ENCODE assay signal across 22 cellular contexts in the genomic region with DNA sequence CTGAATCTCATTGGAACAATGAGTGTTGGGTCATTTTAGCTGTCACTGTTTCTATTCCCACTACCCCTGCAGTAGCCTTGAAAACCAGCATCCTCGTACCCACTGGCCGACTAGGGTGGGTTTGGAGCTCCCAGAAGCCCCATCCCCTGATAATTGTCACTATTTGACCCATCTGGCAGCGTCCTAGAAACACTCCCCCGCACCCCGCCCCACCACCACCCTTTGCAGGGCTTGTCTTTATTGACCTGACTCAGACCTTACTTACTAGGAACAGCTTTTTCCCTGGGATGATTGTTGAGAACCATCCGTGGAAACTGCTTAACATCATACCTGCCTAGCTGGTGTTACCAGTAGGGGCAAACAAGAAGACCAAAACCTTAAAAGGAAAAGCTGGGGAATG. TPM values are rescaled to one million over a fixed set of nuclear protein-coding genes. Genes with fewer than 3 reads are reported as not detected.
DNase-seq lines count a peak whose midpoint lies in the region; ATAC-seq, FAIRE-seq and TF ChIP-seq lines count a peak whose summit lies in the region.
"Had no signal": no experiment of that assay in that cellular context is flagged by ENCODE, and none has a peak within 500 bp of the region (broad histone marks: within the 10 kb centered on the region; RNA-seq: fewer than 3 reads in every experiment).

No MANE protein-coding gene starts in this region.

- no peaks in the 10 kb centered on the region for H4K20me1 ChIP-seq in SK-N-SH (ENCODE audit: insufficient read depth)
- H4K20me1 ChIP-seq: BLaER1 had no signal

- H3K27ac ChIP-seq in SK-N-SH (ENCODE audit: low read depth in 2 of 2, low read length in 1 of 2) (no peak overlapping the region), kidney (ENCODE audit: low read depth in 2 of 2, low read length in 2 of 2) (no peak overlapping the region)
- H3K27ac ChIP-seq: 22Rv1, BLaER1 had no signal

- H3K27me3 Mint-ChIP-seq in chondrocyte (ENCODE audit: low read depth): no peaks in the 10 kb centered on the region

- H3K9ac ChIP-seq in SK-N-SH (no peak overlapping the region), kidney (ENCODE audit: low read length in 2 of 2) (no peak overlapping the region)
- H3K9ac ChIP-seq: BLaER1 had no signal

- peaks cover 11% of the 10 kb centered on the region; the same call in 1 of the 2 replicates for H3K27me3 ChIP-seq in SK-N-SH (ENCODE audit: insufficient read depth)
- H3K27me3 ChIP-seq: BLaER1 had no signal

- H3K9me3 Mint-ChIP-seq in chondrocyte (ENCODE audit: low read depth): no peaks in the 10 kb centered on the region
- H3K9me3 Mint-ChIP-seq: CD4-positive, alpha-beta T cell; CD8-positive, alpha-beta memory T cell had no signal

- ATAC-seq in SK-N-SH treated with all-trans-retinoic acid at 6 μM for 48 hours (no peak), GM18867 (IDR thresholded peaks at IDR 0.05; ENCODE audit: unreplicated experiment) (no peak)
- ATAC-seq: GM12878, GM23338 had no signal

- H3K9me2 ChIP-seq in SK-N-SH: no peaks in the 10 kb centered on the region

- TF ChIP-seq RAD21 in SK-N-SH (IDR thresholded peaks at IDR 0.05; ENCODE audit: low read length): no peak

- H3K4me1 ChIP-seq in SK-N-SH (ENCODE audit: control insufficient read depth in 1 of 2, insufficient read depth in 2 of 2, low read depth in 1 of 2, low read length in 1 of 2) (no peaks in the 10 kb centered on the region), kidney (ENCODE audit: control insufficient read depth in 1 of 2, insufficient read depth in 1 of 2, low read depth in 1 of 2, low read length in 2 of 2) (no peaks in the 10 kb centered on the region)

- H3K4me2 ChIP-seq in SK-N-SH: no peak overlapping the region
- H3K4me2 ChIP-seq: GM23338 had no signal

- H3K9me3 ChIP-seq in SK-N-SH (no peaks in the 10 kb centered on the region), kidney (ENCODE audit: control insufficient read depth in 1 of 2, low read length in 2 of 2) (no peaks in the 10 kb centered on the region)

- no peak for TF ChIP-seq CTCF in SK-N-SH (IDR thresholded peaks at IDR 0.05)
- no peak for TF ChIP-seq CTCF in chondrocyte (IDR thresholded peaks at IDR 0.05)
- no peak for TF ChIP-seq CTCF in kidney (IDR thresholded peaks at IDR 0.05; ENCODE audit: borderline replicate concordance, extremely low read depth, insufficient read depth)

- intact Hi-C loops in kidney (cut with DNase I): no loop called here

- H2AFZ ChIP-seq in SK-N-SH (ENCODE audit: low read depth): no peak overlapping the region
- H2AFZ ChIP-seq: GM23338 had no signal

- no peaks in the 10 kb centered on the region for H3K4me1 Mint-ChIP-seq in chondrocyte (ENCODE audit: low read depth)
- H3K4me1 Mint-ChIP-seq: B cell; CD8-positive, alpha-beta memory T cell; GM23338 had no signal

- H3K79me2 ChIP-seq in SK-N-SH (ENCODE audit: insufficient read depth): no peaks in the 10 kb centered on the region

- CTCF ChIA-PET in SK-N-SH (lab: Yijun Ruan, JAX): interaction anchor here (1.1 to 1.9 kb wide), 2 partner anchors 9 to 139 kb away, joined by 4 to 12 read pairs; no protein-coding TSS in a partner anchor

- no peaks in the 10 kb centered on the region for H3F3A ChIP-seq in SK-N-SH (replicated peaks; ENCODE audit: insufficient read depth)

- no peak for TF ChIP-seq EP300 in SK-N-SH (IDR thresholded peaks at IDR 0.05; ENCODE audit: borderline replicate concordance in 1 of 2, low read depth in 1 of 2, low read length in 1 of 2)

- H3K36me3 ChIP-seq in SK-N-SH (replicated peaks in 1 of 2; ENCODE audit: control insufficient read depth in 1 of 2, insufficient read depth in 2 of 2, low read length in 1 of 2): no peaks in the 10 kb centered on the region
- H3K36me3 ChIP-seq in kidney (ENCODE audit: control insufficient read depth in 1 of 2, insufficient read depth in 2 of 2, low read length in 2 of 2): no peaks in the 10 kb centered on the region
- H3K36me3 ChIP-seq: BLaER1 had no signal

- no peak overlapping the region for H3K27ac Mint-ChIP-seq in chondrocyte (ENCODE audit: unreplicated experiment)
- H3K27ac Mint-ChIP-seq: B cell; CD4-positive, alpha-beta T cell; CD8-positive, alpha-beta memory T cell; GM23338 had no signal

- H3K4me3 Mint-ChIP-seq in chondrocyte (ENCODE audit: unreplicated experiment): no peak overlapping the region
- H3K4me3 Mint-ChIP-seq: B cell; CD4-positive, alpha-beta T cell; CD8-positive, alpha-beta memory T cell; GM23338 had no signal

- H3K36me3 Mint-ChIP-seq in chondrocyte (ENCODE audit: low read depth): no peaks in the 10 kb centered on the region

- FAIRE-seq in kidney (lab: Jason Lieb, UNC): no peak
- FAIRE-seq: A204.1, D721Med, GM12878, H54 had no signal

- POLR2A ChIA-PET in SK-N-SH (lab: Yijun Ruan, JAX): no interaction called here

- H3K4me3 ChIP-seq in SK-N-SH (ENCODE audit: low read depth in 2 of 2, low read length in 1 of 2): no peak overlapping the region
- H3K4me3 ChIP-seq in kidney (ENCODE audit: low read length in 2 of 2): no peak overlapping the region
- H3K4me3 ChIP-seq: BLaER1, GM12878, GM23338 had no signal

- peak; percentile 7 for DNase-seq in SK-N-SH
- peak; percentile 60 for DNase-seq in chondrocyte (ENCODE audit: low spot score)
- peak; percentile 15 for DNase-seq in kidney
- DNase-seq in activated CD4-positive, CD25-positive, alpha-beta regulatory T cell treated with anti-CD3 and anti-CD28 coated beads, Interleukin-2, amount 50 U/mL, for 72 hours: no peak
- DNase-seq in RKO (ENCODE audit: low spot score): no peak
- DNase-seq: CD4-positive, alpha-beta T cell; DMS 273 treated with DMSO at 0.1 percent for 48 hours; DMS79; EL; GDM1; HCEC 1CT had no signal

- 36% methylated on average over 6 of the region's 6 CpGs for WGBS in SK-N-SH (ENCODE audit: low lambda C conversion rate)

TF ChIP-seq in SK-N-SH, 30 proteins besides CTCF, POLR2A, EP300 and RAD21:
- TF ChIP-seq TCF12 (IDR thresholded peaks at IDR 0.05) (no peak), RFX5 (IDR thresholded peaks at IDR 0.05; ENCODE audit: low read length) (no peak), JUND (IDR thresholded peaks at IDR 0.05) (no peak), GATA2 (CRISPR knock-in tag; IDR thresholded peaks at IDR 0.05) (no peak), RXRA (IDR thresholded peaks at IDR 0.05; ENCODE audit: borderline replicate concordance, low read depth) (no peak)

TF ChIP-seq in SK-N-SH treated with all-trans-retinoic acid at 6 μM for 48 hours, 23 proteins besides CTCF, POLR2A, EP300 and RAD21 (continues in another document):
- TF ChIP-seq, protein P1, sequence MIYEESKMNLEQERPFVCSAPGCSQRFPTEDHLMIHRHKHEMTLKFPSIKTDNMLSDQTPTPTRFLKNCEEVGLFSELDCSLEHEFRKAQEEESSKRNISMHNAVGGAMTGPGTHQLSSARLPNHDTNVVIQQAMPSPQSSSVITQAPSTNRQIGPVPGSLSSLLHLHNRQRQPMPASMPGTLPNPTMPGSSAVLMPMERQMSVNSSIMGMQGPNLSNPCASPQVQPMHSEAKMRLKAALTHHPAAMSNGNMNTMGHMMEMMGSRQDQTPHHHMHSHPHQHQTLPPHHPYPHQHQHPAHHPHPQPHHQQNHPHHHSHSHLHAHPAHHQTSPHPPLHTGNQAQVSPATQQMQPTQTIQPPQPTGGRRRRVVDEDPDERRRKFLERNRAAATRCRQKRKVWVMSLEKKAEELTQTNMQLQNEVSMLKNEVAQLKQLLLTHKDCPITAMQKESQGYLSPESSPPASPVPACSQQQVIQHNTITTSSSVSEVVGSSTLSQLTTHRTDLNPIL (CRISPR knock-in tag; IDR thresholded peaks at IDR 0.05; ENCODE audit: low read depth): no peak
- TF ChIP-seq, protein P2, sequence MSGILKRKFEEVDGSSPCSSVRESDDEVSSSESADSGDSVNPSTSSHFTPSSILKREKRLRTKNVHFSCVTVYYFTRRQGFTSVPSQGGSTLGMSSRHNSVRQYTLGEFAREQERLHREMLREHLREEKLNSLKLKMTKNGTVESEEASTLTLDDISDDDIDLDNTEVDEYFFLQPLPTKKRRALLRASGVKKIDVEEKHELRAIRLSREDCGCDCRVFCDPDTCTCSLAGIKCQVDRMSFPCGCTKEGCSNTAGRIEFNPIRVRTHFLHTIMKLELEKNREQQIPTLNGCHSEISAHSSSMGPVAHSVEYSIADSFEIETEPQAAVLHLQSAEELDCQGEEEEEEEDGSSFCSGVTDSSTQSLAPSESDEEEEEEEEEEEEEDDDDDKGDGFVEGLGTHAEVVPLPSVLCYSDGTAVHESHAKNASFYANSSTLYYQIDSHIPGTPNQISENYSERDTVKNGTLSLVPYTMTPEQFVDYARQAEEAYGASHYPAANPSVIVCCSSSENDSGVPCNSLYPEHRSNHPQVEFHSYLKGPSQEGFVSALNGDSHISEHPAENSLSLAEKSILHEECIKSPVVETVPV (CRISPR knock-in tag; IDR thresholded peaks at IDR 0.05): no peak
- TF ChIP-seq ZNF8 (CRISPR knock-in tag; IDR thresholded peaks at IDR 0.05) (no peak), TOX (CRISPR knock-in tag; IDR thresholded peaks at IDR 0.05; ENCODE audit: borderline replicate concordance) (no peak), PPARA (CRISPR knock-in tag; IDR thresholded peaks at IDR 0.05; ENCODE audit: borderline replicate concordance) (no peak), GLIS3 (CRISPR knock-in tag; IDR thresholded peaks at IDR 0.05) (no peak), BACH2 (CRISPR knock-in tag; IDR thresholded peaks at IDR 0.05; ENCODE audit: borderline replicate concordance) (no peak), ZNF70 (CRISPR knock-in tag; IDR thresholded peaks at IDR 0.05) (no peak), CSDC2 (CRISPR knock-in tag; IDR thresholded peaks at IDR 0.05) (no peak), TCF4 (CRISPR knock-in tag; IDR thresholded peaks at IDR 0.05; ENCODE audit: borderline replicate concordance) (no peak), SNAI2 (CRISPR knock-in tag; IDR thresholded peaks at IDR 0.05) (no peak), ZFP30 (CRISPR knock-in tag; IDR thresholded peaks at IDR 0.05) (no peak), ARNTL (CRISPR knock-in tag; IDR thresholded peaks at IDR 0.05; ENCODE audit: borderline replicate concordance, low read depth) (no peak), ZNF565 (CRISPR knock-in tag; conservative IDR thresholded peaks at IDR 0.05; ENCODE audit: low read depth) (no peak)

RNA-seq across cellular contexts. Expression of a gene that starts 28.4 kb away (rescaled TPM):
- 35.3 and 40.0 TPM in 2 replicates for polyA plus RNA-seq in SK-N-SH (2012; rRNA removed)
- polyA plus RNA-seq in SK-N-SH (2012; cell fraction: cytosol; rRNA removed): 23.8 and 31.4 TPM in 2 replicates
- 48.1 and 49.4 TPM in 2 replicates for polyA plus RNA-seq in SK-N-SH (2012; cell fraction: nucleus; rRNA removed)
- total RNA-seq in chondrocyte: 43.5 to 48.1 TPM (median 45.4 TPM) in 3 replicates
- 86.2 TPM for total RNA-seq in kidney
- polyA plus RNA-seq in kidney (ENCODE audit: insufficient read depth, low read depth, low replicate concordance): 40.3 TPM

RNA-seq across cellular contexts. Expression of a gene that starts 47.2 kb away (rescaled TPM):
- polyA plus RNA-seq in SK-N-SH (2012; rRNA removed) (12.0 and 22.7 TPM in 2 replicates), kidney (ENCODE audit: insufficient read depth, low read depth, low replicate concordance) (12.9 TPM)
- polyA plus RNA-seq in SK-N-SH (2012; cell fraction: cytosol; rRNA removed): 12.0 and 14.8 TPM in 2 replicates
- 46.0 and 48.9 TPM in 2 replicates for polyA plus RNA-seq in SK-N-SH (2012; cell fraction: nucleus; rRNA removed)
- total RNA-seq in chondrocyte (18.4 to 19.6 TPM (median 19.2 TPM) in 3 replicates), kidney (18.7 TPM)

Comparison
In these comparisons a context has a peak if more than half of its experiments do, and no peak if none do; other contexts are left out.
1. DNase-seq: peak in SK-N-SH (single experiment), chondrocyte (single experiment) and kidney (single experiment); none in activated CD4-positive, CD25-positive, alpha-beta regulatory T cell treated with anti-CD3 and anti-CD28 coated beads, Interleukin-2, amount 50 U/mL, for 72 hours (single experiment) and RKO (single experiment).